ENCODE assay signal across 8 cellular contexts in the genomic region with DNA sequence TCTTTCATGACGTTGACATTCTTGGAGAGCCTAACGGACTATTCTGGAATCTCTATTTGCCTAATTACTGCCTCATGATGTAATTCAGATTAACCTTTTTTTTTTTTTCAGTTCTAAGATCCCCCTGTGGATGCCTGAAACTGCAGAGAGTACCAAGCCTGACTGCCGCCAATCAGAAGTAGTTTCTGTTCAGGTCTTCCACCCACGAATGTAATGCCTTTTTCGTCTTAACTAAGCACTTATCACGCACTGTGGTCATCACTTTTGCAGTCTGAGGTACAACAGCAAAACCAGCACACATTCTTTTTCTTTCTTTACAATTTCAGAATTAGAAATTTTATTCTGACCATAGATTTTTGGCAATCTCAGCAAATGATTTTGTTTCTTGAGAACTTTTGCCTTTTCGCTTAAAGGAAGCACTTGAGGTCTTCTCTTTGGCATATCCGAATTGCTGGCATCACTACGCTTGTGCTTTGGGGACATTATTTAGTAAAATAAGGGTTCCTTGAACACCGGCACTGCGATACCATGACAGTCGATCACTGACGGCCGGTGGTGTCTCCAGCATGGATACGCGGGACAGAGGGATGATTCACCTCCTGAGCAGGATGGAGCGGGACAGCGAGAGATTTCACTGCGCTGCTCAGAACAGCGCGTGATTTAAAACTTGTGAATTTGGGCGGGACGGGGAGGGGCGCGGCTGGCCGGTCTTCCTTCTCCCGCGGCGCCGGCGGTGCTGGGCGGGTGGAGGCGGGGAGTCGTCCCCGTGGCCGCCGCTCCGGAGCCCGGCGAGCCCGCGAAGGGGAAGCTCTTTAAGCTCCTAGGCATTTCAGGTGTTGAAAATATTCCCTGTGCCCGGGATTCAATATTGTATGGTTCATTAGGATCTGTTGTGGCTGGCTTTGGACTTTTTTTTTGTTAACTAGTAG. TPM values are rescaled to one million over a fixed set of nuclear protein-coding genes. Genes with fewer than 3 reads are reported as not detected.
A peak's percentile ranks its signal among the peaks of the same experiment; 100 is the strongest.
DNase-seq lines count a peak whose midpoint lies in the region; ATAC-seq and TF ChIP-seq lines count a peak whose summit lies in the region.

No MANE protein-coding gene starts in this region.

- no peak for TF ChIP-seq CTCF in activated B cell treated with CpG ODN at 0.5 μM for 24 hours (IDR thresholded peaks at IDR 0.05)

- H3K4me3 Mint-ChIP-seq in activated B cell treated with CpG ODN at 0.5 μM for 24 hours, result peak overlapping the region; percentile 87
- H3K4me3 Mint-ChIP-seq in naive thymus-derived CD4-positive, alpha-beta T cell, result peak overlapping the region; percentile 81 to 91 (median 84)

- no peaks in the 10 kb centered on the region for H3K9me3 ChIP-seq in naive thymus-derived CD4-positive, alpha-beta T cell (ENCODE audit: control insufficient read depth in 2 of 3, low read length in 3 of 3)

- peaks cover 3 to 6% of the 10 kb centered on the region in 2 donors for H3K4me1 ChIP-seq in naive thymus-derived CD4-positive, alpha-beta T cell (ENCODE audit: control insufficient read depth in 2 of 2, insufficient read depth in 2 of 2, low read length in 2 of 2)

- peaks cover 0 to 9% of the 10 kb centered on the region in 2 donors for H3K27me3 ChIP-seq in naive thymus-derived CD4-positive, alpha-beta T cell (ENCODE audit: control insufficient read depth in 2 of 2, insufficient read depth in 2 of 2, low read length in 2 of 2)

- H3K27ac ChIP-seq in epithelial cell of prostate, result no peak overlapping the region
- H3K27ac ChIP-seq in naive thymus-derived CD4-positive, alpha-beta T cell (ENCODE audit: low read depth, low read length), result no peak overlapping the region

- H3K36me3 ChIP-seq in naive thymus-derived CD4-positive, alpha-beta T cell (ENCODE audit: control insufficient read depth in 2 of 3, insufficient read depth in 3 of 3, low read length in 3 of 3), result no peaks in the 10 kb centered on the region

- peaks cover 29% of the 10 kb centered on the region for H3K27me3 Mint-ChIP-seq in activated B cell treated with CpG ODN at 0.5 μM for 24 hours
- peaks cover 56 to 73% (median 61%) of the 10 kb centered on the region in 5 donors for H3K27me3 Mint-ChIP-seq in naive thymus-derived CD4-positive, alpha-beta T cell

- no peaks in the 10 kb centered on the region for H3K36me3 Mint-ChIP-seq in activated B cell treated with CpG ODN at 0.5 μM for 24 hours (ENCODE audit: low read depth)
- H3K36me3 Mint-ChIP-seq in naive thymus-derived CD4-positive, alpha-beta T cell, result peaks cover 0 to 4% (median 0%) of the 10 kb centered on the region in 5 donors

- no peaks in the 10 kb centered on the region for H3K9me3 Mint-ChIP-seq in activated B cell treated with CpG ODN at 0.5 μM for 24 hours
- H3K9me3 Mint-ChIP-seq in naive thymus-derived CD4-positive, alpha-beta T cell, result peaks cover 0 to 3% (median 0%) of the 10 kb centered on the region in 11 donors

- POLR2A ChIA-PET in activated B cell treated with CpG ODN at 0.5 μM for 24 hours (lab: Charles Lee), result interaction anchor here (1.0 to 2.3 kb wide), 3 partner anchors 18 to 32 kb away, joined by 3 to 19 read pairs (median 5); partner anchors contain the start of gene GPR55
- POLR2A ChIA-PET in naive thymus-derived CD4-positive, alpha-beta T cell (lab: Charles Lee), result interaction anchor here (0.7 kb wide), 1 partner anchor 24 kb away, joined by 3 read pairs; no protein-coding TSS in a partner anchor

- peaks cover 18% of the 10 kb centered on the region for H3K4me1 Mint-ChIP-seq in activated B cell treated with CpG ODN at 0.5 μM for 24 hours
- H3K4me1 Mint-ChIP-seq in naive thymus-derived CD4-positive, alpha-beta T cell, result peaks cover 10 to 18% (median 14%) of the 10 kb centered on the region in 7 donors

- peak; percentile 53 for ATAC-seq in GM21367 (IDR thresholded peaks at IDR 0.05; ENCODE audit: unreplicated experiment)
- peak; percentile 68 for ATAC-seq in HG03565 (IDR thresholded peaks at IDR 0.05; ENCODE audit: unreplicated experiment)
- ATAC-seq in activated B cell treated with CpG ODN at 0.5 μM for 24 hours (ENCODE audit: low read depth), result peak; percentile 83
- ATAC-seq in naive thymus-derived CD4-positive, alpha-beta T cell, result peak; percentile 67

- CTCF ChIA-PET in activated B cell treated with CpG ODN at 0.5 μM for 24 hours (lab: Charles Lee), result no interaction called here
- CTCF ChIA-PET in naive thymus-derived CD4-positive, alpha-beta T cell (lab: Charles Lee), result interaction anchor here (1.4 kb wide), 1 partner anchor 30 kb away, joined by 4 read pairs; no protein-coding TSS in a partner anchor

- DNase-seq in GM03348 (ENCODE audit: low spot score) (peak; percentile 70), activated B cell treated with CpG ODN at 0.5 μM for 24 hours (no peak), epithelial cell of prostate (ENCODE audit: low read depth, low spot score) (peak; percentile 8), NCI-H2171 (lab: John Stamatoyannopoulos, UW) (no peak)
- DNase-seq in naive thymus-derived CD4-positive, alpha-beta T cell, result no peak
- no peak for DNase-seq in effector CD8-positive, alpha-beta T cell (lab: John Stamatoyannopoulos, UW)

- intact Hi-C loops in activated B cell treated with CpG ODN at 0.5 μM for 24 hours (cut with micrococcal nuclease), result loop anchor here (1.0 to 2.0 kb wide), 3 partner anchors 14 to 28 kb away; no protein-coding TSS in a partner anchor
- intact Hi-C loops in naive thymus-derived CD4-positive, alpha-beta T cell (cut with micrococcal nuclease), result no loop called here

- H3K4me3 ChIP-seq in naive thymus-derived CD4-positive, alpha-beta T cell (ENCODE audit: low read length), result peak overlapping the region; percentile 24

- H3K27ac Mint-ChIP-seq in activated B cell treated with CpG ODN at 0.5 μM for 24 hours, result peak overlapping the region; percentile 80
- peak overlapping the region in 1 of 9 donors; percentile 78 for H3K27ac Mint-ChIP-seq in naive thymus-derived CD4-positive, alpha-beta T cell

RNA-seq across cellular contexts. Expression of gene GPR55, which starts 32.0 kb away (rescaled TPM):
- 4.5 and 6.3 TPM in 2 replicates for total RNA-seq in activated B cell treated with CpG ODN at 0.5 μM for 24 hours
- 1 to 10 TPM; 1.3 to 8.8 (median 2.5) TPM for total RNA-seq in naive thymus-derived CD4-positive, alpha-beta T cell
- polyA plus RNA-seq in naive thymus-derived CD4-positive, alpha-beta T cell, result 1 to 10 TPM; 1.4 to 1.5 TPM

RNA-seq across cellular contexts. Expression of gene SPATA3, which starts 38.8 kb away (rescaled TPM):
- not detected in 2 replicates for total RNA-seq in activated B cell treated with CpG ODN at 0.5 μM for 24 hours
- not detected for total RNA-seq in naive thymus-derived CD4-positive, alpha-beta T cell
- polyA plus RNA-seq in naive thymus-derived CD4-positive, alpha-beta T cell, result not detected

Comparison
In these comparisons a context has a peak if more than half of its experiments do, and no peak if none do; other contexts are left out.
1. DNase-seq: peak in GM03348 (single experiment) and epithelial cell of prostate (single experiment); none in activated B cell treated with CpG ODN at 0.5 μM for 24 hours (single experiment), naive thymus-derived CD4-positive, alpha-beta T cell (0 of 9), effector CD8-positive, alpha-beta T cell (single experiment) and NCI-H2171 (single experiment).
2. Peak in every context shown above with its lines, with median percentiles within 50 percentile points of each other: ATAC-seq.